Comparison of ENCODE assay signal across 12 cellular contexts in the genomic region with DNA sequence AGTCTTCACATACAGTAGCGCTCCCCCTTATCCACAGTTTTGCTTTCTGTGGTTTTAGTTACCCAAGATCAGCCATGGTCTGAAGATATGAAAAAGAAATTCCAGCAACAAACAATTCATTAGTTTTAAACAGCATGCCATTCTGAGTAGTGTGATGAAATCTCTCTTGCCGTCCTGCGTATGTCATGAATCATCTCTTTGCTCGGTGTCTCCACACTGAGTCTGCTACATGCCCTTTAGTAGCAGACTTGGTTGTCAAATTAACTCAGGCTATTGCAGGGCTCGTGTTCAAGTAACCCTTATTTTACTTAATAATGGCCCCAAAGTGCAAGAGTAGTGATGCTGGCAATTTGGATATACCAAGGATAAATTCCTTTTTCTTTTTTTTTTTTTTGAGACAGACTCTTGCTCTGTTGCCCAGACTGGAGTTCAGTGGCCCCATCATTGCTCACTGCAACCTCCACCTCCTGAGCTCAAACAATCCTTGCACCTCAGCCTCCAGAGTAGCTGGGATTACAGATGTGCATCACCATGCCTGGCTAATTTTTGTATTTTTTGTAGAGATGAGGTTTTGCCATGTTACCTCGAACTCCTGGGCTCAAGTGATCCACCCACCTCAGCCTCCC. TPM values are rescaled to one million over a fixed set of nuclear protein-coding genes. Genes with fewer than 3 reads are reported as not detected.
DNase-seq lines count a peak whose midpoint lies in the region; ATAC-seq and TF ChIP-seq lines count a peak whose summit lies in the region.
"Had no signal": no experiment of that assay in that cellular context is flagged by ENCODE, and none has a peak within 500 bp of the region (broad histone marks: within the 10 kb centered on the region; RNA-seq: fewer than 3 reads in every experiment).

No MANE protein-coding gene starts in this region.

- no peak for ATAC-seq in effector memory CD8-positive, alpha-beta T cell (replicated peaks)
- ATAC-seq in omental fat pad (ENCODE audit: low FRiP score), result peak; percentile 93
- no peak for ATAC-seq in mucosa of descending colon
- no peak for ATAC-seq in Right ventricle myocardium superior (ENCODE audit: poor library complexity)

- no peak for TF ChIP-seq CTCF in omental fat pad (IDR thresholded peaks at IDR 0.05)
- no peak for TF ChIP-seq CTCF in mucosa of descending colon (IDR thresholded peaks at IDR 0.05)

- no peaks in the 10 kb centered on the region for H3K4me1 ChIP-seq in mucosa of descending colon (ENCODE audit: low read depth)

- peak overlapping the region; percentile 41 to 48 for H3K27ac Mint-ChIP-seq in effector memory CD8-positive, alpha-beta T cell
- H3K27ac Mint-ChIP-seq: activated naive CD8-positive, alpha-beta T cell had no signal

- H3K4me1 Mint-ChIP-seq in effector memory CD8-positive, alpha-beta T cell (ENCODE audit: low read depth in 2 of 2), result peaks cover 11 to 15% of the 10 kb centered on the region in 2 donors

- no peaks in the 10 kb centered on the region for H3K36me3 ChIP-seq in mucosa of descending colon (ENCODE audit: low read depth)

- no peaks in the 10 kb centered on the region for H3K9me3 Mint-ChIP-seq in effector memory CD8-positive, alpha-beta T cell

- DNase-seq in GM04504 (ENCODE audit: low read depth), result peak; percentile 72
- peak; percentile 39 for DNase-seq in NOMO-1 treated with dmso at 0.1 percent for 144 hours (lab: John Stamatoyannopoulos, UW; ENCODE audit: unreplicated experiment)
- DNase-seq in effector memory CD8-positive, alpha-beta T cell, result no peak
- DNase-seq in omental fat pad (ENCODE audit: low spot score), result no peak
- no peak for DNase-seq in mucosa of descending colon
- DNase-seq in KG1 (lab: John Stamatoyannopoulos, UW), result no peak
- DNase-seq in stimulated activated CD4-positive, alpha-beta T cell treated with anti-CD3 and anti-CD28 coated beads, Interleukin-12 subunit alpha, Interleukin-12 subunit beta, amount 100 ng/mL, for 4 hours, result no peak
- DNase-seq in Right ventricle myocardium superior, result no peak
- DNase-seq: activated CD4-positive, alpha-beta T cell treated with anti-CD3 and anti-CD28 coated beads for 48 hours; NK-92 treated with Interleukin-12 subunit alpha and Interleukin-12 subunit beta, amount 100 ng/mL, for 24 hours; substantia nigra had no signal

- no peaks in the 10 kb centered on the region for H3K9me3 ChIP-seq in mucosa of descending colon

- H3K36me3 Mint-ChIP-seq in effector memory CD8-positive, alpha-beta T cell (ENCODE audit: insufficient read depth), result peaks cover 2% of the 10 kb centered on the region

- H3K4me3 ChIP-seq in mucosa of descending colon, result no peak overlapping the region

- H3K4me3 Mint-ChIP-seq in effector memory CD8-positive, alpha-beta T cell, result no peak overlapping the region
- H3K4me3 Mint-ChIP-seq: activated naive CD8-positive, alpha-beta T cell had no signal

- intact Hi-C loops in mucosa of descending colon (cut with DNase I, micrococcal nuclease) (no loop called here), Right ventricle myocardium superior (cut with DNase I) (no loop called here)

- H3K27me3 Mint-ChIP-seq in effector memory CD8-positive, alpha-beta T cell, result no peaks in the 10 kb centered on the region
- H3K27me3 Mint-ChIP-seq: activated naive CD8-positive, alpha-beta T cell had no signal

RNA-seq across cellular contexts. Expression of a gene that starts 22.6 kb away (rescaled TPM):
- total RNA-seq in omental fat pad (10 to 100 TPM; 13.1 to 22.1 (median 15.8) TPM), mucosa of descending colon (10 to 100 TPM; 47.6 to 62.3 (median 54.8) TPM), Right ventricle myocardium superior (14.9 TPM)

Comparison
In these comparisons a context has a peak if more than half of its experiments do, and no peak if none do; other contexts are left out.
1. DNase-seq: peak in GM04504 (single experiment) and NOMO-1 treated with dmso at 0.1 percent for 144 hours (single experiment); none in effector memory CD8-positive, alpha-beta T cell (0 of 3), omental fat pad (single experiment), mucosa of descending colon (0 of 3), KG1 (single experiment), stimulated activated CD4-positive, alpha-beta T cell treated with anti-CD3 and anti-CD28 coated beads, Interleukin-12 subunit alpha, Interleukin-12 subunit beta, amount 100 ng/mL, for 4 hours (single experiment) and Right ventricle myocardium superior (single experiment).